ENCODE assay signal across 13 cellular contexts in the genomic region with DNA sequence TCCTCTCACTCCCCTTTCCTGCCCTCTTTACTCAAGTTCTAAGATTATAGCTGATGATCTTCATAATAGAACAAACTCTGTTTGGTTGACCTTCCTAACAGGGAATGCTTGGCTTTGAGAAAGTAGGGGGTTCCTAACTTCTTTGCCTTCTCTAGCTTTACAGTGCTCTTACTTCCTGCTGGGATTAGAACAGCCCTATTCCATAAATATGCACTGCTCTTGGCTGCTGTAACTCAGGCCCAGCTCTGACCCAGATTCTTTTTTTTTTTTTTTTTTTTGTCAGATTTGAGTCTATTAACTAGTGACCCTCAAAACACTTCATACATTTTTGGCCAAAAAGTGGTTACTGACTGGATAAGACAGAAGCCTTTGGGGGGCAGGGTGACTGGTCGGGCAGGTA. TPM values are rescaled to one million over a fixed set of nuclear protein-coding genes. Genes with fewer than 3 reads are reported as not detected.
DNase-seq lines count a peak whose midpoint lies in the region; ATAC-seq and TF ChIP-seq lines count a peak whose summit lies in the region.
"Had no signal": no experiment of that assay in that cellular context is flagged by ENCODE, and none has a peak within 500 bp of the region (broad histone marks: within the 10 kb centered on the region; RNA-seq: fewer than 3 reads in every experiment).

No MANE protein-coding gene starts in this region.

- H4K20me1 ChIP-seq in smooth muscle cell (ENCODE audit: low read depth), result peaks cover 99% of the 10 kb centered on the region

- TF ChIP-seq CTCF in dorsolateral prefrontal cortex (IDR thresholded peaks at IDR 0.05 in 54 of 56, conservative IDR thresholded peaks at IDR 0.05 in 2 of 56; ENCODE audit: low read depth in 1 of 56, partially characterized antibody in 56 of 56) (no peak), smooth muscle cell (IDR thresholded peaks at IDR 0.05; ENCODE audit: borderline replicate concordance, insufficient read depth, poor library complexity, severe bottlenecking) (no peak)

- H3K27ac ChIP-seq in dorsolateral prefrontal cortex (peak overlapping the region in 47 of 59 donors; percentile 3 to 82 (median 49)), smooth muscle cell (ENCODE audit: low read depth) (peak overlapping the region; percentile 13)
- H3K27ac ChIP-seq: foreskin keratinocyte had no signal

- no peak overlapping the region for H3K9ac ChIP-seq in smooth muscle cell (ENCODE audit: low read depth)

- no peaks in the 10 kb centered on the region for H3K27me3 Mint-ChIP-seq in activated CD4-positive, alpha-beta T cell treated with anti-CD3 and anti-CD28 coated beads for 36 hours
- H3K27me3 Mint-ChIP-seq in T-helper 17 cell, result no peaks in the 10 kb centered on the region

- peaks cover 9% of the 10 kb centered on the region for H3K4me1 ChIP-seq in smooth muscle cell (ENCODE audit: low read depth)

- H3K9me3 Mint-ChIP-seq in activated CD4-positive, alpha-beta T cell treated with anti-CD3 and anti-CD28 coated beads for 36 hours (ENCODE audit: low read depth), result no peaks in the 10 kb centered on the region

- H3F3A ChIP-seq in smooth muscle cell (ENCODE audit: low read depth), result peaks cover 22% of the 10 kb centered on the region

- no peak for ATAC-seq in activated CD4-positive, alpha-beta T cell treated with anti-CD3 and anti-CD28 coated beads for 36 hours
- no peak for ATAC-seq in T-helper 17 cell
- ATAC-seq in GM21786 (IDR thresholded peaks at IDR 0.05; ENCODE audit: unreplicated experiment), result no peak
- ATAC-seq: foreskin keratinocyte, HCT116 had no signal

- no peaks in the 10 kb centered on the region for H3K27me3 ChIP-seq in dorsolateral prefrontal cortex
- H3K27me3 ChIP-seq in smooth muscle cell (ENCODE audit: low read depth), result no peaks in the 10 kb centered on the region
- H3K27me3 ChIP-seq: foreskin keratinocyte had no signal

- POLR2A ChIA-PET in activated CD4-positive, alpha-beta T cell treated with anti-CD3 and anti-CD28 coated beads for 36 hours (lab: Charles Lee), result no interaction called here

- peaks cover 8% of the 10 kb centered on the region for H3K36me3 ChIP-seq in smooth muscle cell (ENCODE audit: low read depth)

- no peak for DNase-seq in activated CD4-positive, alpha-beta T cell treated with anti-CD3 and anti-CD28 coated beads for 36 hours
- DNase-seq in activated CD4-positive, alpha-beta T cell treated with anti-CD3 and anti-CD28 coated beads for 4 hours, result no peak
- DNase-seq in T-helper 17 cell (no peak), dorsolateral prefrontal cortex (no peak), smooth muscle cell (lab: John Stamatoyannopoulos, UW; ENCODE audit: unreplicated experiment) (no peak), NCI-H1417 (lab: John Stamatoyannopoulos, UW) (no peak), DMS114 treated with DMSO at 0.1 percent for 48 hours (lab: John Stamatoyannopoulos, UW; ENCODE audit: unreplicated experiment) (no peak)
- DNase-seq: activated gamma-delta T cell, foreskin keratinocyte, mesenchymal stem cell, NCI-H2171 had no signal

- peaks cover 82% of the 10 kb centered on the region for H3K79me2 ChIP-seq in smooth muscle cell (ENCODE audit: low read depth)

- peaks cover 67% of the 10 kb centered on the region for H3K36me3 Mint-ChIP-seq in activated CD4-positive, alpha-beta T cell treated with anti-CD3 and anti-CD28 coated beads for 36 hours (ENCODE audit: low read depth)
- no peaks in the 10 kb centered on the region for H3K36me3 Mint-ChIP-seq in T-helper 17 cell (ENCODE audit: low read depth)

- no peaks in the 10 kb centered on the region for H3K9me3 ChIP-seq in T-helper 17 cell (ENCODE audit: control insufficient read depth, low read length, poor library complexity, severe bottlenecking)
- no peaks in the 10 kb centered on the region for H3K9me3 ChIP-seq in smooth muscle cell (replicated peaks; ENCODE audit: low read depth)

- peaks cover 92% of the 10 kb centered on the region for H3K4me1 Mint-ChIP-seq in activated CD4-positive, alpha-beta T cell treated with anti-CD3 and anti-CD28 coated beads for 36 hours
- peaks cover 50% of the 10 kb centered on the region for H3K4me1 Mint-ChIP-seq in T-helper 17 cell

- peak overlapping the region; percentile 72 for H3K27ac Mint-ChIP-seq in activated CD4-positive, alpha-beta T cell treated with anti-CD3 and anti-CD28 coated beads for 36 hours
- H3K27ac Mint-ChIP-seq in T-helper 17 cell, result peak overlapping the region; percentile 74

- CTCF ChIA-PET in activated CD4-positive, alpha-beta T cell treated with anti-CD3 and anti-CD28 coated beads for 36 hours (lab: Charles Lee), result interaction anchor here (0.9 to 6.3 kb wide), 4 partner anchors 18 to 41 kb away, joined by 3 to 45 read pairs (median 3); a partner anchor contains a TSS

- no peak overlapping the region for H3K4me2 ChIP-seq in smooth muscle cell

- no peak overlapping the region for H3K4me3 Mint-ChIP-seq in activated CD4-positive, alpha-beta T cell treated with anti-CD3 and anti-CD28 coated beads for 36 hours
- H3K4me3 Mint-ChIP-seq in T-helper 17 cell, result peak overlapping the region; percentile 19

- no peak overlapping the region for H3K4me3 ChIP-seq in dorsolateral prefrontal cortex
- H3K4me3 ChIP-seq in smooth muscle cell, result no peak overlapping the region

- intact Hi-C loops in activated CD4-positive, alpha-beta T cell treated with anti-CD3 and anti-CD28 coated beads for 36 hours (cut with DNase I, micrococcal nuclease), result no loop called here
- intact Hi-C loops in dorsolateral prefrontal cortex (cut with DNase I), result no loop called here

- 88% methylated on average over 1 of the region's 1 CpG for WGBS in smooth muscle cell (ENCODE audit: low lambda C conversion rate)

- no peak overlapping the region for H2AFZ ChIP-seq in smooth muscle cell (ENCODE audit: low read depth)

RNA-seq across cellular contexts. Expression of a gene that starts 39.4 kb away (rescaled TPM):
- total RNA-seq in activated CD4-positive, alpha-beta T cell treated with anti-CD3 and anti-CD28 coated beads for 36 hours, result 10 to 100 TPM; 12.0 to 17.2 TPM
- 10 to 100 TPM; 12.0 to 14.3 TPM for total RNA-seq in T-helper 17 cell
- total RNA-seq in dorsolateral prefrontal cortex, result 10 to 100 TPM in 116 of 120 experiments, 1 to 10 TPM in 4; 9.1 to 22.9 (median 14.3) TPM
- 9.9 and 13.8 TPM in 2 replicates for total RNA-seq in smooth muscle cell
- 8.7 and 9.4 TPM in 2 replicates for polyA plus RNA-seq in smooth muscle cell

RNA-seq across cellular contexts. Expression of a gene that starts 52.5 kb away (rescaled TPM):
- 100 to 1,000 TPM in 1 of 2 experiments, 10 to 100 TPM in 1; 73.1 to 112 TPM for total RNA-seq in activated CD4-positive, alpha-beta T cell treated with anti-CD3 and anti-CD28 coated beads for 36 hours
- total RNA-seq in T-helper 17 cell (100 to 1,000 TPM; 134 to 136 TPM), dorsolateral prefrontal cortex (100 to 1,000 TPM in 34 of 120 experiments, 10 to 100 TPM in 86; 65.3 to 158 (median 93.3) TPM), smooth muscle cell (30.4 and 33.1 TPM in 2 replicates)
- polyA plus RNA-seq in smooth muscle cell, result 17.5 and 24.9 TPM in 2 replicates
